Comparison of ENCODE assay signal across 1 cellular context in the genomic region with DNA sequence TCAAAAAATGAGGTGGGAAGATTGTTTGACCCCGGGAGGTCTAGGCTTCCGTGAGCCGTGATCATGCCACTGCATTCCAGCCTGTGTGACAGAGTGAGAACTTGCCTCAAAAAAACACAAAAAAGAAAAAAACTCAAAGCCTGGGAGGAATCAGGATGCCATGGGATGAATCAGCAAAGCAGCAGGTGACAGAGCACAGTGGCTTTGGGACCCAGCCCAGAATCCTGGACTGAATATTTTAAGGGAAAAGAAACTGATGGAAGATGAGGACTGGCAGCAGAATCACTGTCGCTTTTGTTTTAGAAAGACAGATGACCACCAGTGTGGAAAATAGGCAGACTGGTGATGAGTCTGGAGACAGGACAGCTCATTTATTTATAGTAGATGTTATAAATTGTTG.
TF ChIP-seq lines count a peak whose summit lies in the region.

No MANE protein-coding gene starts in this region.

TF ChIP-seq in IMR-90, 13 proteins besides CTCF, POLR2A, EP300 and RAD21:
- no peak for TF ChIP-seq MXI1 (IDR thresholded peaks at IDR 0.05; ENCODE audit: borderline replicate concordance, low read depth, low read length)
- TF ChIP-seq, protein P1, sequence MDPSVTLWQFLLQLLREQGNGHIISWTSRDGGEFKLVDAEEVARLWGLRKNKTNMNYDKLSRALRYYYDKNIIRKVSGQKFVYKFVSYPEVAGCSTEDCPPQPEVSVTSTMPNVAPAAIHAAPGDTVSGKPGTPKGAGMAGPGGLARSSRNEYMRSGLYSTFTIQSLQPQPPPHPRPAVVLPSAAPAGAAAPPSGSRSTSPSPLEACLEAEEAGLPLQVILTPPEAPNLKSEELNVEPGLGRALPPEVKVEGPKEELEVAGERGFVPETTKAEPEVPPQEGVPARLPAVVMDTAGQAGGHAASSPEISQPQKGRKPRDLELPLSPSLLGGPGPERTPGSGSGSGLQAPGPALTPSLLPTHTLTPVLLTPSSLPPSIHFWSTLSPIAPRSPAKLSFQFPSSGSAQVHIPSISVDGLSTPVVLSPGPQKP (IDR thresholded peaks at IDR 0.05; ENCODE audit: borderline replicate concordance, low read depth, low read length): no peak
- TF ChIP-seq NFE2L2 (IDR thresholded peaks at IDR 0.05; ENCODE audit: low read depth, low read length): peak; percentile 32; the same call in 1 of the 2 replicates
- TF ChIP-seq, protein P2, sequence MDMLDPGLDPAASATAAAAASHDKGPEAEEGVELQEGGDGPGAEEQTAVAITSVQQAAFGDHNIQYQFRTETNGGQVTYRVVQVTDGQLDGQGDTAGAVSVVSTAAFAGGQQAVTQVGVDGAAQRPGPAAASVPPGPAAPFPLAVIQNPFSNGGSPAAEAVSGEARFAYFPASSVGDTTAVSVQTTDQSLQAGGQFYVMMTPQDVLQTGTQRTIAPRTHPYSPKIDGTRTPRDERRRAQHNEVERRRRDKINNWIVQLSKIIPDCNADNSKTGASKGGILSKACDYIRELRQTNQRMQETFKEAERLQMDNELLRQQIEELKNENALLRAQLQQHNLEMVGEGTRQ (IDR thresholded peaks at IDR 0.05; ENCODE audit: low read depth, low read length): no peak
- peak; percentile 34; the same call in 1 of the 2 replicates for TF ChIP-seq BHLHE40 (IDR thresholded peaks at IDR 0.05; ENCODE audit: low read depth, low read length)
- no peak for TF ChIP-seq CEBPB (IDR thresholded peaks at IDR 0.05; ENCODE audit: low read depth, low read length)
- TF ChIP-seq MAFK (IDR thresholded peaks at IDR 0.05; ENCODE audit: low read depth, low read length): no peak
- TF ChIP-seq RFX5 (IDR thresholded peaks at IDR 0.05; ENCODE audit: low read depth, low read length): no peak
- TF ChIP-seq FOS (IDR thresholded peaks at IDR 0.05; ENCODE audit: low read depth, low read length): no peak
- TF ChIP-seq CHD1 (IDR thresholded peaks at IDR 0.05; ENCODE audit: low read depth, low read length): no peak
- TF ChIP-seq SMC3 (IDR thresholded peaks at IDR 0.05; ENCODE audit: low read depth, low read length): no peak
- no peak for TF ChIP-seq RCOR1 (IDR thresholded peaks at IDR 0.05; ENCODE audit: insufficient replicate concordance, low read length)
- TF ChIP-seq MAZ (IDR thresholded peaks at IDR 0.05; ENCODE audit: borderline replicate concordance, low read depth, low read length): no peak
